ENCODE assay signal across 9 cellular contexts in genomic region chr11:393219-394033, GRCh38. TPM values are rescaled to one million over a fixed set of nuclear protein-coding genes. Genes with fewer than 3 reads are reported as not detected.
A peak's percentile ranks its signal among the peaks of the same experiment; 100 is the strongest.
DNase-seq lines count a peak whose midpoint lies in the region; ATAC-seq, FAIRE-seq and TF ChIP-seq lines count a peak whose summit lies in the region.
"Had no signal": no experiment of that assay in that cellular context is flagged by ENCODE, and none has a peak within 500 bp of the region (broad histone marks: within the 10 kb centered on the region; RNA-seq: fewer than 3 reads in every experiment).

No MANE protein-coding gene starts in this region.

- H2AFZ ChIP-seq in astrocyte (ENCODE audit: low read depth, low read length): peak overlapping the region; percentile 34

- no peak for TF ChIP-seq POLR2A in ovary (IDR thresholded peaks at IDR 0.05)

- H3K4me1 Mint-ChIP-seq in astrocyte (ENCODE audit: low read depth, unreplicated experiment): no peaks in the 10 kb centered on the region

- peak overlapping the region; percentile 5 for H3K9ac ChIP-seq in astrocyte (ENCODE audit: low read length)

- H3K36me3 ChIP-seq in HEK293 (ENCODE audit: control insufficient read depth in 2 of 2, insufficient read depth in 1 of 2, low read length in 2 of 2) (peaks cover 0 to 23% of the 10 kb centered on the region in 2 experiments; a peak in 1 of 3 replicates), astrocyte (ENCODE audit: insufficient read depth, low read length) (no peaks in the 10 kb centered on the region), left lung (no peaks in the 10 kb centered on the region), ovary (no peaks in the 10 kb centered on the region)

- TF ChIP-seq EP300 in ovary (IDR thresholded peaks at IDR 0.05): no peak

- H3K4me3 Mint-ChIP-seq in astrocyte (ENCODE audit: unreplicated experiment): no peak overlapping the region

- no peaks in the 10 kb centered on the region for H3K27me3 ChIP-seq in AG04450 (ENCODE audit: control insufficient read depth, insufficient read depth, low read length)
- H3K27me3 ChIP-seq in astrocyte (ENCODE audit: insufficient read depth, low read length): no peaks in the 10 kb centered on the region
- peaks cover 0 to 13% of the 10 kb centered on the region in 2 donors for H3K27me3 ChIP-seq in left lung
- H3K27me3 ChIP-seq in ovary: no peaks in the 10 kb centered on the region

- CTCF ChIA-PET in AG04450 (lab: Charles Lee): no interaction called here
- CTCF ChIA-PET in HEK293 (lab: Yijun Ruan, JAX): interaction anchor here (0.5 to 0.7 kb wide), 2 partner anchors 14 to 189 kb away, joined by 3 read pairs; no protein-coding TSS in a partner anchor

- no peaks in the 10 kb centered on the region for H3K9me3 Mint-ChIP-seq in astrocyte (ENCODE audit: unreplicated experiment)

- no peaks in the 10 kb centered on the region for H4K20me1 ChIP-seq in astrocyte (ENCODE audit: insufficient read depth, low read length)

- H3K4me1 ChIP-seq in HEK293 (ENCODE audit: control insufficient read depth, insufficient read depth, low read length) (no peaks in the 10 kb centered on the region; the same call in 1 of the 2 replicates), astrocyte (ENCODE audit: insufficient read depth, low read length) (peaks cover 34% of the 10 kb centered on the region), left lung (peaks cover 0 to 13% of the 10 kb centered on the region in 2 donors), ovary (ENCODE audit: insufficient read depth) (no peaks in the 10 kb centered on the region)

- 76 to 85% (median 79%) methylated on average over 12 to 17 of the region's 17 CpGs for WGBS in ovary, 3 donors

- peaks cover 1% of the 10 kb centered on the region for H3K27me3 Mint-ChIP-seq in astrocyte (ENCODE audit: low read depth, unreplicated experiment)

- TF ChIP-seq CTCF in AG04450 (IDR thresholded peaks at IDR 0.05; ENCODE audit: low read depth, low read length): no peak
- no peak for TF ChIP-seq CTCF in HEK293 (tag by site-specific recombination; IDR thresholded peaks at IDR 0.05)
- no peak for TF ChIP-seq CTCF in astrocyte (IDR thresholded peaks at IDR 0.05; ENCODE audit: insufficient read depth, low read depth, low read length)
- no peak for TF ChIP-seq CTCF in left lung (IDR thresholded peaks at IDR 0.05)
- TF ChIP-seq CTCF in ovary (IDR thresholded peaks at IDR 0.05): no peak

- H3K36me3 Mint-ChIP-seq in astrocyte (ENCODE audit: low read depth, unreplicated experiment): no peaks in the 10 kb centered on the region

- no peaks in the 10 kb centered on the region for H3K79me2 ChIP-seq in astrocyte (ENCODE audit: insufficient read depth, low read length)

- intact Hi-C loops in left lung (cut with DNase I) (no loop called here), ovary (cut with DNase I) (no loop called here)

- H3K4me2 ChIP-seq in astrocyte (ENCODE audit: low read length): peak overlapping the region; percentile 59

- POLR2A ChIA-PET in AG04450 (lab: Yijun Ruan, JAX): interaction anchor here (1.4 kb wide), 1 partner anchor 14 kb away, joined by 3 read pairs; no protein-coding TSS in a partner anchor
- POLR2A ChIA-PET in HEK293 (lab: Yijun Ruan, JAX): interaction anchor here (0.6 to 1.0 kb wide), 2 partner anchors 23 to 362 kb away, joined by 3 to 4 read pairs; no protein-coding TSS in a partner anchor

- ATAC-seq in left lung (peak; percentile 8), GM19397 (IDR thresholded peaks at IDR 0.05; ENCODE audit: unreplicated experiment) (no peak), HG02884 (IDR thresholded peaks at IDR 0.05; ENCODE audit: unreplicated experiment) (no peak)

- FAIRE-seq in astrocyte (lab: Jason Lieb, UNC): no peak

- H3K27ac Mint-ChIP-seq in astrocyte (ENCODE audit: unreplicated experiment): no peak overlapping the region

- H3K27ac ChIP-seq in AG04450 (ENCODE audit: low read depth, low read length): no peak overlapping the region
- no peak overlapping the region for H3K27ac ChIP-seq in HEK293 (ENCODE audit: extremely low read depth, low read depth, low read length)
- peak overlapping the region; percentile 36 for H3K27ac ChIP-seq in astrocyte (ENCODE audit: low read depth, low read length)
- peak overlapping the region in 1 of 2 donors; percentile 39 for H3K27ac ChIP-seq in left lung
- H3K27ac ChIP-seq in ovary: no peak overlapping the region

- H3K9me3 ChIP-seq in AG04450 (ENCODE audit: control insufficient read depth, insufficient read depth, low read length): peaks cover 10% of the 10 kb centered on the region; the same call in 1 of the 2 replicates
- H3K9me3 ChIP-seq in HEK293 (ENCODE audit: control insufficient read depth, insufficient read depth, low read depth, low read length): no peaks in the 10 kb centered on the region
- H3K9me3 ChIP-seq in astrocyte (ENCODE audit: insufficient read depth, low read depth, low read length): no peaks in the 10 kb centered on the region
- H3K9me3 ChIP-seq in left lung: no peaks in the 10 kb centered on the region
- H3K9me3 ChIP-seq in ovary: no peaks in the 10 kb centered on the region

- DNase-seq in AG04450 (ENCODE audit: low read depth, low spot score) (peak; percentile 42), astrocyte (ENCODE audit: low read depth) (peak; percentile 57), left lung (no peak), ovary (no peak), DMS 273 (lab: John Stamatoyannopoulos, UW; ENCODE audit: unreplicated experiment) (no peak)
- DNase-seq: NCI-H2227 treated with DMSO at 0.1 percent for 48 hours had no signal

- H3K4me3 ChIP-seq in AG04450 (ENCODE audit: low read depth, low read length) (no peak overlapping the region), HEK293 (ENCODE audit: low read depth, low read length) (no peak overlapping the region), astrocyte (ENCODE audit: insufficient read depth, low read depth, low read length) (no peak overlapping the region), left lung (no peak overlapping the region), ovary (no peak overlapping the region)

TF ChIP-seq in HEK293, 187 proteins besides CTCF, POLR2A, EP300 and RAD21:
- no peak for TF ChIP-seq ZNF629 (tag by site-specific recombination; IDR thresholded peaks at IDR 0.05)
- no peak for TF ChIP-seq ZNF677 (tag by site-specific recombination; IDR thresholded peaks at IDR 0.05)
- no peak for TF ChIP-seq ZNF302 (tag by site-specific recombination; IDR thresholded peaks at IDR 0.05; ENCODE audit: low read depth)
- no peak for TF ChIP-seq ZNF791 (tag by site-specific recombination; IDR thresholded peaks at IDR 0.05)
- TF ChIP-seq ZNF670 (tag by site-specific recombination; IDR thresholded peaks at IDR 0.05; ENCODE audit: low read depth): no peak
- TF ChIP-seq ZNF776 (tag by site-specific recombination; IDR thresholded peaks at IDR 0.05; ENCODE audit: borderline replicate concordance): no peak
- TF ChIP-seq ZBTB8A (tag by site-specific recombination; IDR thresholded peaks at IDR 0.05): no peak
- TF ChIP-seq GLIS2 (tag by site-specific recombination; IDR thresholded peaks at IDR 0.05): 0 out of 2 replicates have a peak, but pooled peaks have one; percentile 19
- TF ChIP-seq ZNF223 (tag by site-specific recombination; IDR thresholded peaks at IDR 0.05): no peak
- no peak for TF ChIP-seq ZNF660 (tag by site-specific recombination; IDR thresholded peaks at IDR 0.05)
- TF ChIP-seq ZNF266 (tag by site-specific recombination; IDR thresholded peaks at IDR 0.05; ENCODE audit: low read depth): no peak
- peak; percentile 6; the same call in 1 of the 2 replicates for TF ChIP-seq GLIS1 (tag by site-specific recombination; IDR thresholded peaks at IDR 0.05)

RNA-seq across cellular contexts. Expression of gene PKP3, which starts 0.6 kb away (rescaled TPM):
- polyA plus RNA-seq in AG04450 (2011; rRNA removed) (0.55 and 1.1 TPM in 2 replicates), ovary (under 1 TPM in 1 of 2 donors, not detected in 1; 0.21 TPM)
- polyA minus RNA-seq in AG04450 (2011; rRNA and poly(A)+ RNA removed): 0.61 and 2.6 TPM in 2 replicates
- total RNA-seq in astrocyte (1.1 and 2.1 TPM in 2 replicates), left lung (10 to 100 TPM; 43.3 to 48.6 TPM), ovary (10 to 100 TPM in 1 of 7 donors, 1 to 10 TPM in 4, under 1 TPM in 2; 0.30 to 56.8 (median 3.4) TPM)

RNA-seq across cellular contexts. Expression of gene SIGIRR, which starts 21.4 kb away (rescaled TPM):
- polyA plus RNA-seq in AG04450 (2011; rRNA removed) (17.8 and 20.9 TPM in 2 replicates), ovary (10 to 100 TPM in 1 of 2 donors, 1 to 10 TPM in 1; 1.5 to 39.5 TPM)
- polyA minus RNA-seq in AG04450 (2011; rRNA and poly(A)+ RNA removed): 5.7 and 6.3 TPM in 2 replicates
- total RNA-seq in astrocyte (6.2 and 7.2 TPM in 2 replicates), left lung (10 to 100 TPM; 59.0 to 74.8 TPM), ovary (10 to 100 TPM; 15.0 to 52.6 (median 27.5) TPM)

RNA-seq across cellular contexts. Expression of gene B4GALNT4, which starts 24.1 kb away (rescaled TPM):
- polyA plus RNA-seq in AG04450 (2011; rRNA removed) (7.8 and 9.5 TPM in 2 replicates), ovary (10 to 100 TPM in 1 of 2 donors, 1 to 10 TPM in 1; 1.3 to 58.1 TPM)
- polyA minus RNA-seq in AG04450 (2011; rRNA and poly(A)+ RNA removed): 3.4 and 3.7 TPM in 2 replicates
- total RNA-seq in astrocyte (64.6 and 68.5 TPM in 2 replicates), left lung (1 to 10 TPM; 1.4 to 2.3 TPM), ovary (10 to 100 TPM; 14.7 to 90.3 (median 52.5) TPM)

RNA-seq across cellular contexts. Expression of gene ANO9, which starts 48.4 kb away (rescaled TPM):
- polyA plus RNA-seq in AG04450 (2011; rRNA removed) (0.10 TPM in 1 of 2 replicates, not detected in the other), ovary (under 1 TPM; 0.12 to 0.31 TPM)
- polyA minus RNA-seq in AG04450 (2011; rRNA and poly(A)+ RNA removed): not detected in 2 replicates
- total RNA-seq in astrocyte (0.82 and 1.9 TPM in 2 replicates), left lung (10 to 100 TPM; 20.2 to 28.0 TPM), ovary (10 to 100 TPM in 1 of 7 donors, 1 to 10 TPM in 2, under 1 TPM in 4; 0.15 to 11.4 (median 0.82) TPM)

RNA-seq across cellular contexts. Expression of gene PTDSS2, which starts 56.7 kb away (rescaled TPM):
- polyA plus RNA-seq in AG04450 (2011; rRNA removed): 15.8 and 19.7 TPM in 2 replicates
- polyA minus RNA-seq in AG04450 (2011; rRNA and poly(A)+ RNA removed): 23.7 and 37.1 TPM in 2 replicates
- total RNA-seq in astrocyte: 40.3 and 47.3 TPM in 2 replicates
- total RNA-seq in left lung: 10 to 100 TPM; 25.6 to 27.9 TPM
- 10 to 100 TPM; 34.4 to 56.5 (median 42.7) TPM for total RNA-seq in ovary
- 10 to 100 TPM; 17.1 to 38.6 TPM for polyA plus RNA-seq in ovary

Comparison
In these comparisons a context has a peak if more than half of its experiments do, and no peak if none do; other contexts are left out.
1. DNase-seq: peak in AG04450 (single experiment) and astrocyte (single experiment); none in left lung (0 of 2), ovary (0 of 5) and DMS 273 (single experiment).
2. RNA of gene B4GALNT4, which starts 24.1 kb away (total RNA-seq): 64.6 to 68.5 TPM in astrocyte and 14.7 to 90.3 TPM in ovary; 1.4 to 2.3 TPM in left lung; every median in the first group is over 4 times any median in the second.